In genomic region chr6:66421570-66421969, GRCh38 we compare ENCODE assay signal across 14 cellular contexts.
DNase-seq lines count a peak whose midpoint lies in the region; ATAC-seq, FAIRE-seq and TF ChIP-seq lines count a peak whose summit lies in the region.
"Had no signal": no experiment of that assay in that cellular context is flagged by ENCODE, and none has a peak within 500 bp of the region (broad histone marks: within the 10 kb centered on the region; RNA-seq: fewer than 3 reads in every experiment).

No MANE protein-coding gene starts in this region.

- no peaks in the 10 kb centered on the region; the same call in 1 of the 2 replicates for H3K9me2 ChIP-seq in PC-9 (ENCODE audit: insufficient read depth)

- H3K27ac ChIP-seq in HepG2 (ENCODE audit: extremely low read length, insufficient read depth, low read length): no peak overlapping the region
- no peak overlapping the region for H3K27ac ChIP-seq in right lobe of liver
- no peak overlapping the region for H3K27ac ChIP-seq in PC-9
- H3K27ac ChIP-seq: SJSA1 had no signal

- H3K79me2 ChIP-seq in HepG2 (ENCODE audit: insufficient read depth, low read length): no peaks in the 10 kb centered on the region
- H3K79me2 ChIP-seq in PC-9 (ENCODE audit: low read depth): no peaks in the 10 kb centered on the region

- H3K27me3 ChIP-seq in HepG2 (ENCODE audit: control insufficient read depth in 1 of 2, insufficient read depth in 2 of 2, low read length in 2 of 2) (no peaks in the 10 kb centered on the region), right lobe of liver (no peaks in the 10 kb centered on the region), PC-9 (ENCODE audit: insufficient read depth, low read depth) (no peaks in the 10 kb centered on the region)
- H3K27me3 ChIP-seq: SJSA1 had no signal

- no peak for TF ChIP-seq EP300 in HepG2 (IDR thresholded peaks at IDR 0.05; ENCODE audit: low read depth in 2 of 2, low read length in 2 of 2)
- no peak for TF ChIP-seq EP300 in HepG2 (CRISPR knock-in tag; IDR thresholded peaks at IDR 0.05; ENCODE audit: borderline replicate concordance)

- peak; percentile 67 for TF ChIP-seq CTCF in HepG2 (CRISPR knock-in tag; IDR thresholded peaks at IDR 0.05)
- peak in 2 of 4 donors; percentile 17 to 19 for TF ChIP-seq CTCF in right lobe of liver (IDR thresholded peaks at IDR 0.05)
- peak; percentile 24; the same call in 1 of the 2 replicates for TF ChIP-seq CTCF in PC-9 (conservative IDR thresholded peaks at IDR 0.05)
- TF ChIP-seq CTCF in fibroblast of pulmonary artery (IDR thresholded peaks at IDR 0.05; ENCODE audit: low read length, missing control alignments): peak; percentile 12

- H3K9me3 ChIP-seq in HepG2 (ENCODE audit: low read length) (no peaks in the 10 kb centered on the region), right lobe of liver (no peaks in the 10 kb centered on the region), PC-9 (ENCODE audit: insufficient read depth, low read depth) (no peaks in the 10 kb centered on the region)
- H3K9me3 ChIP-seq: SJSA1 had no signal

- peak; percentile 48; the same call in 1 of the 2 replicates for TF ChIP-seq RAD21 in HepG2 (CRISPR knock-in tag; IDR thresholded peaks at IDR 0.05)

- H3K4me3 ChIP-seq in HepG2 (replicated peaks in 1 of 3; ENCODE audit: insufficient read depth in 1 of 3, low read depth in 2 of 3, low read length in 3 of 3) (no peak overlapping the region), right lobe of liver (no peak overlapping the region), PC-9 (no peak overlapping the region), fibroblast of pulmonary artery (replicated peaks; ENCODE audit: low read depth, low read length) (no peak overlapping the region)
- H3K4me3 ChIP-seq: mucosa of descending colon, SJSA1 had no signal

- H2AFZ ChIP-seq in HepG2 (ENCODE audit: low read length) (no peak overlapping the region), PC-9 (no peak overlapping the region)

- in situ Hi-C loops in HepG2 (cut with HindIII; ENCODE audit: extremely low pct_ligation_motif_present, low pct_unique_long_range_greater_than_20kb): no loop called here

- intact Hi-C loops in HepG2 (cut with micrococcal nuclease; ENCODE audit: unreplicated experiment) (loop anchor here (1.0 to 2.0 kb wide), 2 partner anchors 67 to 75 kb away; no protein-coding TSS in a partner anchor), right lobe of liver (cut with DNase I) (no loop called here), PC-9 (cut with micrococcal nuclease; ENCODE audit: unreplicated experiment) (no loop called here)

- H4K20me1 ChIP-seq in HepG2 (ENCODE audit: insufficient read depth, low read length) (no peaks in the 10 kb centered on the region), PC-9 (ENCODE audit: insufficient read depth) (no peaks in the 10 kb centered on the region; the same call in 1 of the 2 replicates)

- 0% methylated on average over 3 of the region's 3 CpGs for WGBS in HepG2 (ENCODE audit: low lambda C conversion rate)
- 26% methylated on average over 3 of the region's 3 CpGs for WGBS in right lobe of liver (ENCODE audit: insufficient coverage, low coverage, low lambda C conversion rate, missing lambda C conversion rate)

- TF ChIP-seq POLR2A in HepG2 (IDR thresholded peaks at IDR 0.05; ENCODE audit: insufficient read depth in 1 of 2, low read depth in 2 of 2, low read length in 2 of 2) (no peak), right lobe of liver (IDR thresholded peaks at IDR 0.05) (no peak)

- H3K4me1 ChIP-seq in HepG2 (ENCODE audit: insufficient read depth, low read length) (no peaks in the 10 kb centered on the region), right lobe of liver (no peaks in the 10 kb centered on the region), PC-9 (replicated peaks; ENCODE audit: insufficient read depth) (no peaks in the 10 kb centered on the region)
- H3K4me1 ChIP-seq: SJSA1 had no signal

- H3K36me3 ChIP-seq in HepG2 (replicated peaks in 1 of 2; ENCODE audit: control insufficient read depth in 1 of 2, insufficient read depth in 2 of 2, low read length in 2 of 2) (no peaks in the 10 kb centered on the region), right lobe of liver (no peaks in the 10 kb centered on the region), PC-9 (ENCODE audit: low read depth) (no peaks in the 10 kb centered on the region)
- H3K36me3 ChIP-seq: SJSA1 had no signal

- CTCF ChIA-PET in HepG2 (lab: Yijun Ruan, JAX; ENCODE audit: low intra/inter-chr PET ratio, low total read pairs): interaction anchor here (3.1 kb wide), 1 partner anchor 75 kb away, joined by 41 read pairs; no protein-coding TSS in a partner anchor
- CTCF ChIA-PET in PC-9 (lab: Charles Lee): no interaction called here

- peak; percentile 16 for DNase-seq in HepG2 (ENCODE audit: low spot score)
- no peak for DNase-seq in right lobe of liver
- DNase-seq in PC-9: no peak
- DNase-seq in fibroblast of pulmonary artery (ENCODE audit: low read depth): peak; percentile 1
- peak; percentile 2 for DNase-seq in urothelium cell line (ENCODE audit: low spot score)
- no peak for DNase-seq in cerebellar cortex (ENCODE audit: low spot score)
- no peak for DNase-seq in activated T-cell treated with anti-CD3 and anti-CD28 coated beads for 4 hours
- DNase-seq: caudate nucleus; erythroblast; mucosa of descending colon; stimulated activated CD4-positive, alpha-beta T cell treated with anti-CD3 and anti-CD28 coated beads, Interleukin-4, amount 100 ng/mL, for 24 hours had no signal

- peak; percentile 80 for ATAC-seq in HepG2
- no peak for ATAC-seq in right lobe of liver
- ATAC-seq in HG03159 (IDR thresholded peaks at IDR 0.05; ENCODE audit: unreplicated experiment): no peak
- ATAC-seq: mucosa of descending colon had no signal

- no peaks in the 10 kb centered on the region for H3F3A ChIP-seq in PC-9 (ENCODE audit: insufficient read depth, low read depth)

- H3K9ac ChIP-seq in HepG2 (ENCODE audit: insufficient read depth, low read depth, low read length): no peak overlapping the region

- POLR2A ChIA-PET in HepG2 (lab: Yijun Ruan, JAX): no interaction called here
- POLR2A ChIA-PET in PC-9 (lab: Charles Lee; ENCODE audit: unreplicated experiment): no interaction called here

- H3K4me2 ChIP-seq in HepG2 (ENCODE audit: low read depth, low read length) (no peak overlapping the region), PC-9 (no peak overlapping the region)

- FAIRE-seq in HepG2 (lab: Jason Lieb, UNC) (peak; percentile 43), urothelium cell line (lab: Jason Lieb, UNC) (no peak)
- FAIRE-seq: G401.6 had no signal

- BruUV-seq in HepG2 (replicated peaks; lab: Mats Ljungman, UMichigan) (no TSS peak), PC-9 (replicated peaks; lab: Mats Ljungman, UMichigan) (no TSS peak)

TF ChIP-seq in HepG2, 621 proteins besides CTCF, POLR2A, EP300 and RAD21:
- TF ChIP-seq ZNF331 (CRISPR knock-in tag; IDR thresholded peaks at IDR 0.05) (no peak), HOXD1 (CRISPR knock-in tag; IDR thresholded peaks at IDR 0.05) (no peak), NFE2L2 (IDR thresholded peaks at IDR 0.05; ENCODE audit: low read length) (0 out of 2 replicates have a peak, but pooled peaks have one; percentile 19), SMC3 (IDR thresholded peaks at IDR 0.05; ENCODE audit: low read length) (peak; percentile 74), STAG1 (CRISPR knock-in tag; IDR thresholded peaks at IDR 0.05) (peak; percentile 78), IKZF5 (CRISPR knock-in tag; IDR thresholded peaks at IDR 0.05) (no peak)

Comparison
In these comparisons a context has a peak if more than half of its experiments do, and no peak if none do; other contexts are left out.
1. DNase-seq: peak in HepG2 (single experiment), fibroblast of pulmonary artery (single experiment) and urothelium cell line (single experiment); none in right lobe of liver (0 of 3), PC-9 (0 of 2), cerebellar cortex (single experiment) and activated T-cell treated with anti-CD3 and anti-CD28 coated beads for 4 hours (single experiment).